In genomic region chr10:16776896-16777295, GRCh38 we compare ENCODE assay signal across 15 cellular contexts. TPM values are rescaled to one million over a fixed set of nuclear protein-coding genes. Genes with fewer than 3 reads are reported as not detected.
DNase-seq lines count a peak whose midpoint lies in the region; ATAC-seq, FAIRE-seq and TF ChIP-seq lines count a peak whose summit lies in the region.
"Had no signal": no experiment of that assay in that cellular context is flagged by ENCODE, and none has a peak within 500 bp of the region (broad histone marks: within the 10 kb centered on the region; RNA-seq: fewer than 3 reads in every experiment).

No MANE protein-coding gene starts in this region.

- H3K4me1 Mint-ChIP-seq in nephron progenitor cell = peaks cover 69% of the 10 kb centered on the region
- peaks cover 30% of the 10 kb centered on the region for H3K4me1 Mint-ChIP-seq in activated CD4-positive, alpha-beta memory T cell treated with anti-CD3 and anti-CD28 coated beads, Interleukin-2, amount 10 ng/mL, durations not matched to agents 7 days and 5 days

- peak; percentile 21 for FAIRE-seq in endothelial cell of umbilical vein (lab: Jason Lieb, UNC)
- FAIRE-seq: A549 had no signal

- dilution Hi-C loops in endothelial cell of umbilical vein (cut with MboI; ENCODE audit: extremely low pct_ligation_motif_present, low sequenced_read_pairs) = no loop called here

- H3K9me3 ChIP-seq in adipocyte (ENCODE audit: control insufficient read depth, low read length) = no peaks in the 10 kb centered on the region
- H3K9me3 ChIP-seq in endothelial cell of umbilical vein (replicated peaks; ENCODE audit: control insufficient read depth, insufficient read depth, low read length) = no peaks in the 10 kb centered on the region
- H3K9me3 ChIP-seq: A549 had no signal

- H3K27me3 ChIP-seq in adipocyte (replicated peaks; ENCODE audit: control insufficient read depth, insufficient read depth, low read length) = no peaks in the 10 kb centered on the region
- no peaks in the 10 kb centered on the region for H3K27me3 ChIP-seq in endothelial cell of umbilical vein (ENCODE audit: control insufficient read depth in 2 of 2, insufficient read depth in 2 of 2, low read length in 2 of 2)

- BruUV-seq in endothelial cell of umbilical vein (replicated peaks; lab: Mats Ljungman, UMichigan) = no TSS peak

- peaks cover 4% of the 10 kb centered on the region for H3K79me2 ChIP-seq in endothelial cell of umbilical vein (ENCODE audit: control insufficient read depth, insufficient read depth, low read length)

- no peaks in the 10 kb centered on the region for H3K36me3 Mint-ChIP-seq in nephron progenitor cell (ENCODE audit: low read depth)
- H3K36me3 Mint-ChIP-seq in activated CD4-positive, alpha-beta memory T cell treated with anti-CD3 and anti-CD28 coated beads, Interleukin-2, amount 10 ng/mL, durations not matched to agents 7 days and 5 days (ENCODE audit: low read depth) = peaks cover 14% of the 10 kb centered on the region

- H3K9me3 Mint-ChIP-seq in nephron progenitor cell = no peaks in the 10 kb centered on the region
- H3K9me3 Mint-ChIP-seq in activated CD4-positive, alpha-beta memory T cell treated with anti-CD3 and anti-CD28 coated beads, Interleukin-2, amount 10 ng/mL, durations not matched to agents 7 days and 5 days = no peaks in the 10 kb centered on the region

- H3K4me1 ChIP-seq in adipocyte (ENCODE audit: control insufficient read depth, insufficient read depth, low read length) (peaks cover 9% of the 10 kb centered on the region), endothelial cell of umbilical vein (ENCODE audit: control insufficient read depth, extremely low read depth, insufficient read depth, low read length) (peaks cover 22% of the 10 kb centered on the region)
- H3K4me1 ChIP-seq: A549 had no signal

- H3K4me3 ChIP-seq in adipocyte (ENCODE audit: low read length) = no peak overlapping the region
- H3K4me3 ChIP-seq in endothelial cell of umbilical vein (replicated peaks in 1 of 3; ENCODE audit: insufficient read depth in 1 of 3, low read depth in 1 of 3, low read length in 3 of 3) = peak overlapping the region in 1 of 3 experiments; percentile 38
- H3K4me3 ChIP-seq: A549 had no signal

- peak overlapping the region; percentile 75 for H3K4me2 ChIP-seq in endothelial cell of umbilical vein (ENCODE audit: insufficient read depth, low read length)
- H3K4me2 ChIP-seq: A549, KMS-11 had no signal

- no peaks in the 10 kb centered on the region for H4K20me1 ChIP-seq in endothelial cell of umbilical vein (replicated peaks; ENCODE audit: control insufficient read depth, extremely low read depth, insufficient read depth, low read length)

- CTCF ChIA-PET in endothelial cell of umbilical vein (lab: Charles Lee) = interaction anchor here (0.6 to 2.7 kb wide), 25 partner anchors 10 to 917 kb away, joined by 3 to 60 read pairs (median 5); partner anchors contain the start of genes C1QL3, MINDY3 and RSU1
- CTCF ChIA-PET in activated CD4-positive, alpha-beta memory T cell treated with anti-CD3 and anti-CD28 coated beads, Interleukin-2, amount 10 ng/mL, durations not matched to agents 7 days and 5 days (lab: Charles Lee) = interaction anchor here (0.6 to 1.4 kb wide), 5 partner anchors 13 to 1877 kb away, joined by 3 to 7 read pairs (median 4); partner anchors contain the start of gene RSU1

- H3K36me3 ChIP-seq in adipocyte (ENCODE audit: control insufficient read depth, insufficient read depth, low read length, severe bottlenecking) (peaks cover 38% of the 10 kb centered on the region), endothelial cell of umbilical vein (ENCODE audit: control insufficient read depth in 2 of 2, extremely low read depth in 1 of 2, insufficient read depth in 2 of 2, low read length in 2 of 2) (no peaks in the 10 kb centered on the region)

- POLR2A ChIA-PET in endothelial cell of umbilical vein (lab: Charles Lee) = interaction anchor here (0.7 to 1.0 kb wide), 3 partner anchors 37 to 96 kb away, joined by 3 to 5 read pairs (median 3); partner anchors contain the start of gene RSU1
- POLR2A ChIA-PET in activated CD4-positive, alpha-beta memory T cell treated with anti-CD3 and anti-CD28 coated beads, Interleukin-2, amount 10 ng/mL, durations not matched to agents 7 days and 5 days (lab: Charles Lee) = interaction anchor here (1.3 kb wide), 1 partner anchor 41 kb away, joined by 5 read pairs; the partner anchor contains the start of gene RSU1

- peak overlapping the region; percentile 75 for H3K27ac ChIP-seq in endothelial cell of umbilical vein (ENCODE audit: insufficient read depth, low read depth, low read length)
- H3K27ac ChIP-seq: A549, C4-2B, KMS-11 had no signal

- DNase-seq in EH (ENCODE audit: low read depth) (peak; percentile 37), adipocyte (ENCODE audit: low read depth) (peak; percentile 25), endothelial cell of umbilical vein (ENCODE audit: low read depth, low spot score) (peak; percentile 52), nephron progenitor cell (no peak), NCI-H510A (lab: John Stamatoyannopoulos, UW) (no peak)
- DNase-seq in activated CD4-positive, alpha-beta memory T cell treated with anti-CD3 and anti-CD28 coated beads, Interleukin-2, amount 10 ng/mL, durations not matched to agents 7 days and 5 days = no peak
- DNase-seq: DMS 273 treated with DMSO at 0.1 percent for 48 hours, NCI-H524 treated with DMSO at 0.1 percent for 48 hours had no signal

- H2AFZ ChIP-seq in endothelial cell of umbilical vein (ENCODE audit: low read depth, low read length) = no peak overlapping the region

- TF ChIP-seq POLR2A in endothelial cell of umbilical vein (IDR thresholded peaks at IDR 0.05; ENCODE audit: low read depth, low read length) = no peak

- no peaks in the 10 kb centered on the region for H3K27me3 Mint-ChIP-seq in nephron progenitor cell (ENCODE audit: low read depth, poor library complexity)
- no peaks in the 10 kb centered on the region for H3K27me3 Mint-ChIP-seq in activated CD4-positive, alpha-beta memory T cell treated with anti-CD3 and anti-CD28 coated beads, Interleukin-2, amount 10 ng/mL, durations not matched to agents 7 days and 5 days

- no peak for TF ChIP-seq CTCF in endothelial cell of umbilical vein (IDR thresholded peaks at IDR 0.05; ENCODE audit: extremely low read depth in 1 of 2, insufficient read depth in 1 of 2, low read depth in 1 of 2, low read length in 2 of 2)
- no peak for TF ChIP-seq CTCF in nephron progenitor cell (IDR thresholded peaks at IDR 0.05)

- H3K9ac ChIP-seq in adipocyte (ENCODE audit: low read length) = peak overlapping the region; percentile 7
- peak overlapping the region; percentile 80 for H3K9ac ChIP-seq in endothelial cell of umbilical vein (replicated peaks; ENCODE audit: extremely low read depth, insufficient read depth, low read length)
- H3K9ac ChIP-seq: KMS-11 had no signal

- H3K9me1 ChIP-seq in endothelial cell of umbilical vein (replicated peaks; ENCODE audit: control insufficient read depth, extremely low read depth, insufficient read depth, low read length) = no peaks in the 10 kb centered on the region

- peak overlapping the region; percentile 97 for H3K27ac Mint-ChIP-seq in nephron progenitor cell
- no peak overlapping the region for H3K27ac Mint-ChIP-seq in activated CD4-positive, alpha-beta memory T cell treated with anti-CD3 and anti-CD28 coated beads, Interleukin-2, amount 10 ng/mL, durations not matched to agents 7 days and 5 days

- H3K4me3 Mint-ChIP-seq in nephron progenitor cell = no peak overlapping the region
- H3K4me3 Mint-ChIP-seq in activated CD4-positive, alpha-beta memory T cell treated with anti-CD3 and anti-CD28 coated beads, Interleukin-2, amount 10 ng/mL, durations not matched to agents 7 days and 5 days = no peak overlapping the region

- intact Hi-C loops in endothelial cell of umbilical vein (cut with micrococcal nuclease) = loop anchor here (1.0 to 10.0 kb wide), 9 partner anchors 32 to 898 kb away; partner anchors contain the start of gene C1QL3

- no peak for ATAC-seq in GM18502 (IDR thresholded peaks at IDR 0.05; ENCODE audit: poor library complexity, unreplicated experiment)
- ATAC-seq in GM21576 (IDR thresholded peaks at IDR 0.05; ENCODE audit: unreplicated experiment) = no peak
- ATAC-seq: Panc1, Right ventricle myocardium inferior had no signal

TF ChIP-seq in endothelial cell of umbilical vein, 7 proteins besides CTCF, POLR2A, EP300 and RAD21:
- peak; percentile 36 for TF ChIP-seq FOS (IDR thresholded peaks at IDR 0.05; ENCODE audit: borderline replicate concordance, insufficient read depth, low read length)
- TF ChIP-seq, protein P1, sequence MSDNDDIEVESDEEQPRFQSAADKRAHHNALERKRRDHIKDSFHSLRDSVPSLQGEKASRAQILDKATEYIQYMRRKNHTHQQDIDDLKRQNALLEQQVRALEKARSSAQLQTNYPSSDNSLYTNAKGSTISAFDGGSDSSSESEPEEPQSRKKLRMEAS (IDR thresholded peaks at IDR 0.05; ENCODE audit: insufficient read depth, insufficient read length) = no peak
- TF ChIP-seq MYC (IDR thresholded peaks at IDR 0.05; ENCODE audit: low read depth, low read length) = no peak

RNA-seq across cellular contexts. Expression of gene RSU1, which starts 40.3 kb away (rescaled TPM):
- 91.9 and 104 TPM in 2 replicates for total RNA-seq in endothelial cell of umbilical vein
- polyA plus RNA-seq in endothelial cell of umbilical vein = 80.2 and 81.2 TPM in 2 replicates
- polyA plus RNA-seq in endothelial cell of umbilical vein (2011; cell fraction: cytosol; rRNA removed) = 116 TPM in 2 replicates
- 59.3 and 66.6 TPM in 2 replicates for polyA plus RNA-seq in endothelial cell of umbilical vein (2011; cell fraction: nucleus; rRNA removed)
- 84.9 and 89.2 TPM in 2 replicates for polyA plus RNA-seq in endothelial cell of umbilical vein (2012)
- 86.3 and 111 TPM in 2 replicates for polyA minus RNA-seq in endothelial cell of umbilical vein
- polyA minus RNA-seq in endothelial cell of umbilical vein (2011; cell fraction: cytosol; rRNA and poly(A)+ RNA removed) = 15.0 TPM
- polyA minus RNA-seq in endothelial cell of umbilical vein (2011; cell fraction: nucleus; rRNA and poly(A)+ RNA removed) = 40.1 and 60.3 TPM in 2 replicates
- 10 to 100 TPM; 74.3 to 74.9 TPM for total RNA-seq in activated CD4-positive, alpha-beta memory T cell treated with anti-CD3 and anti-CD28 coated beads, Interleukin-2, amount 10 ng/mL, durations not matched to agents 7 days and 5 days

Comparison
In these comparisons a context has a peak if more than half of its experiments do, and no peak if none do; other contexts are left out.
1. DNase-seq: peak in EH (single experiment), adipocyte (single experiment) and endothelial cell of umbilical vein (single experiment); none in nephron progenitor cell (single experiment), activated CD4-positive, alpha-beta memory T cell treated with anti-CD3 and anti-CD28 coated beads, Interleukin-2, amount 10 ng/mL, durations not matched to agents 7 days and 5 days (single experiment) and NCI-H510A (single experiment).